In genomic region chr2:233178994-233179847, GRCh38 we compare ENCODE assay signal across 13 cellular contexts.
DNase-seq lines count a peak whose midpoint lies in the region; ATAC-seq and TF ChIP-seq lines count a peak whose summit lies in the region.
"Had no signal": no experiment of that assay in that cellular context is flagged by ENCODE, and none has a peak within 500 bp of the region (broad histone marks: within the 10 kb centered on the region; RNA-seq: fewer than 3 reads in every experiment).

No MANE protein-coding gene starts in this region.

- TF ChIP-seq CTCF in MM.1S (IDR thresholded peaks at IDR 0.05; ENCODE audit: low read length) = no peak

- H3K4me1 Mint-ChIP-seq in activated T-cell treated with anti-CD3 and anti-CD28 coated beads, Interleukin-2, amount 50 U/mL, for 72 hours (ENCODE audit: low read depth) = no peaks in the 10 kb centered on the region
- H3K4me1 Mint-ChIP-seq in activated T-cell treated with anti-CD3 and anti-CD28 coated beads, Interleukin-2, amount 50 U/mL, for 4 hours (ENCODE audit: low read depth) = no peaks in the 10 kb centered on the region
- peaks cover 14% of the 10 kb centered on the region for H3K4me1 Mint-ChIP-seq in activated T-helper 17 cell treated with anti-CD3 and anti-CD28 coated beads, Interleukin-2, amount 50 U/mL, for 72 hours

- H3K4me3 Mint-ChIP-seq in activated T-cell treated with anti-CD3 and anti-CD28 coated beads, Interleukin-2, amount 50 U/mL, for 72 hours = no peak overlapping the region
- no peak overlapping the region for H3K4me3 Mint-ChIP-seq in activated T-cell treated with anti-CD3 and anti-CD28 coated beads, Interleukin-2, amount 50 U/mL, for 4 hours
- no peak overlapping the region for H3K4me3 Mint-ChIP-seq in activated T-helper 17 cell treated with anti-CD3 and anti-CD28 coated beads, Interleukin-2, amount 50 U/mL, for 72 hours

- no peaks in the 10 kb centered on the region for H3F3A ChIP-seq in MM.1S (ENCODE audit: insufficient read depth, low read length)

- H3K9me3 ChIP-seq in MM.1S (replicated peaks; ENCODE audit: insufficient read depth, low read length) = no peaks in the 10 kb centered on the region

- H3K27me3 ChIP-seq in MM.1S (replicated peaks; ENCODE audit: insufficient read depth, low read length) = no peaks in the 10 kb centered on the region

- peak overlapping the region; percentile 0 for H3K27ac Mint-ChIP-seq in activated T-cell treated with anti-CD3 and anti-CD28 coated beads, Interleukin-2, amount 50 U/mL, for 72 hours
- H3K27ac Mint-ChIP-seq in activated T-helper 17 cell treated with anti-CD3 and anti-CD28 coated beads, Interleukin-2, amount 50 U/mL, for 72 hours = peak overlapping the region; percentile 81

- no peaks in the 10 kb centered on the region for H4K20me1 ChIP-seq in MM.1S (ENCODE audit: insufficient read depth, low read length)

- no peaks in the 10 kb centered on the region for H3K9me2 ChIP-seq in MM.1S (replicated peaks; ENCODE audit: insufficient read depth, low read length)

- no peak overlapping the region for H3K4me3 ChIP-seq in MM.1S (ENCODE audit: low read length)

- H3K27ac ChIP-seq in MM.1S (ENCODE audit: low read length) = no peak overlapping the region
- H3K27ac ChIP-seq: VCaP had no signal

- no peaks in the 10 kb centered on the region for H3K79me2 ChIP-seq in MM.1S (ENCODE audit: low read length)

- H3K9ac ChIP-seq in MM.1S (ENCODE audit: low read length) = no peak overlapping the region

- peaks cover 15 to 17% of the 10 kb centered on the region in 2 donors for H3K36me3 Mint-ChIP-seq in activated T-cell treated with anti-CD3 and anti-CD28 coated beads, Interleukin-2, amount 50 U/mL, for 72 hours (ENCODE audit: insufficient read depth in 2 of 2)
- peaks cover 48% of the 10 kb centered on the region for H3K36me3 Mint-ChIP-seq in activated T-cell treated with anti-CD3 and anti-CD28 coated beads, Interleukin-2, amount 50 U/mL, for 4 hours (ENCODE audit: insufficient read depth)
- H3K36me3 Mint-ChIP-seq in activated T-helper 17 cell treated with anti-CD3 and anti-CD28 coated beads, Interleukin-2, amount 50 U/mL, for 72 hours (ENCODE audit: low read depth) = peaks cover 99% of the 10 kb centered on the region

- no peak overlapping the region for H2AFZ ChIP-seq in MM.1S (ENCODE audit: low read length)

- H3K4me1 ChIP-seq in MM.1S (ENCODE audit: low read length) = no peaks in the 10 kb centered on the region

- H3K27me3 Mint-ChIP-seq in activated T-cell treated with anti-CD3 and anti-CD28 coated beads, Interleukin-2, amount 50 U/mL, for 72 hours (ENCODE audit: low read depth) = no peaks in the 10 kb centered on the region
- H3K27me3 Mint-ChIP-seq in activated T-cell treated with anti-CD3 and anti-CD28 coated beads, Interleukin-2, amount 50 U/mL, for 4 hours (ENCODE audit: low read depth) = no peaks in the 10 kb centered on the region
- no peaks in the 10 kb centered on the region for H3K27me3 Mint-ChIP-seq in activated T-helper 17 cell treated with anti-CD3 and anti-CD28 coated beads, Interleukin-2, amount 50 U/mL, for 72 hours

- ATAC-seq in activated T-cell treated with anti-CD3 and anti-CD28 coated beads, Interleukin-2, amount 50 U/mL, for 72 hours (replicated peaks in 1 of 2) = no peak
- no peak for ATAC-seq in activated T-cell treated with anti-CD3 and anti-CD28 coated beads, Interleukin-2, amount 50 U/mL, for 4 hours
- ATAC-seq in activated T-helper 17 cell treated with anti-CD3 and anti-CD28 coated beads, Interleukin-2, amount 50 U/mL, for 72 hours (replicated peaks) = no peak

- H3K9me3 Mint-ChIP-seq in activated T-cell treated with anti-CD3 and anti-CD28 coated beads, Interleukin-2, amount 50 U/mL, for 72 hours = peaks cover 0 to 5% of the 10 kb centered on the region in 2 donors
- no peaks in the 10 kb centered on the region for H3K9me3 Mint-ChIP-seq in activated T-cell treated with anti-CD3 and anti-CD28 coated beads, Interleukin-2, amount 50 U/mL, for 4 hours
- H3K9me3 Mint-ChIP-seq in activated T-helper 17 cell treated with anti-CD3 and anti-CD28 coated beads, Interleukin-2, amount 50 U/mL, for 72 hours = no peaks in the 10 kb centered on the region

- H3K36me3 ChIP-seq in MM.1S (replicated peaks; ENCODE audit: insufficient read depth, low read length) = no peaks in the 10 kb centered on the region

- no peak for DNase-seq in activated T-cell treated with anti-CD3 and anti-CD28 coated beads, Interleukin-2, amount 50 U/mL, for 72 hours
- DNase-seq in activated T-cell treated with anti-CD3 and anti-CD28 coated beads, Interleukin-2, amount 50 U/mL, for 4 hours = no peak
- peak; percentile 40 for DNase-seq in inferior parietal cortex (ENCODE audit: extremely low spot score)
- peak; percentile 44 for DNase-seq in superior temporal gyrus (ENCODE audit: extremely low spot score)
- no peak for DNase-seq in stimulated activated CD4-positive, alpha-beta T cell treated with anti-CD3 and anti-CD28 coated beads, Interleukin-4, amount 100 ng/mL, for 24 hours
- no peak for DNase-seq in MM.1S
- DNase-seq in AML-193 (lab: John Stamatoyannopoulos, UW) = no peak
- DNase-seq: DMS79 treated with DMSO at 0.1 percent for 48 hours, NCI-H1048, NCI-H526, SIG-M5 had no signal

- no peak overlapping the region for H3K4me2 ChIP-seq in MM.1S (ENCODE audit: low read depth, low read length)

Comparison
In these comparisons a context has a peak if more than half of its experiments do, and no peak if none do; other contexts are left out.
1. DNase-seq: peak in inferior parietal cortex (single experiment) and superior temporal gyrus (single experiment); none in activated T-cell treated with anti-CD3 and anti-CD28 coated beads, Interleukin-2, amount 50 U/mL, for 72 hours (0 of 2), activated T-cell treated with anti-CD3 and anti-CD28 coated beads, Interleukin-2, amount 50 U/mL, for 4 hours (single experiment), stimulated activated CD4-positive, alpha-beta T cell treated with anti-CD3 and anti-CD28 coated beads, Interleukin-4, amount 100 ng/mL, for 24 hours (single experiment), MM.1S (single experiment) and AML-193 (0 of 2).